ENCODE assay signal across 9 cellular contexts in the genomic region with DNA sequence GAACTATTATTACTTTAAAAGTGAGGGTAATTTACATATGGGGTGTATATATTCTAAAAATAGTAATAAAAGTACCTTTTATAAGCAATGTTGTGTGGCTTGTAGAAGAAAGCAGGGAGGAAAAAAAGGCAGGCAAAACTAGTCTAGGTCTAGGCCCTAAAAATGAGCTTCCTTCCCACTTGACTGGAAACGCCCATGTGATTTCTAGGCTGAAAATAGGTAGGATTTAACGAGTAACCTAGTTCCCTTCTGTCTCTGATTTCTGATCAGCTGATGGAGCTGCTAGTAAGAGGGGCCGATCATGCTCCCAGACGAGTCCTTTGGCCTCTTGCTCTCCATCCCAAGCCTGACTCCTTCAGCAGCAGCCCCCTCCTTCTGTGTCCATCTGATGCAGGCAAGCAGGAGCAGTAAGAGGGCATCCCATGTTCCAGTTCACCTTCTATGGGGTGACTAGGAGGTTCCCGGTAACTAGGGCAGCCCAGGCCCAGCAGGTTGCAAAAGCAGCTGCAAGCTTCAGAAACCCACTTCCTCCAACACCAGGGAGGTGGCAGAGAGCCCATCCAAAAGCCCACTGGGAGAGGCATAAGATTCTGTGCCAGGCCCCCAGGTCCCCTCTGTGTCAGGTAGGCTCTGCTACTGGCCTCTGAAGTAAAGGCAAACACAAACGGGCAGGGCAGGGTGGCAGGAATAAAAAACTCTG. TPM values are rescaled to one million over a fixed set of nuclear protein-coding genes. Genes with fewer than 3 reads are reported as not detected.
DNase-seq lines count a peak whose midpoint lies in the region; ATAC-seq and TF ChIP-seq lines count a peak whose summit lies in the region.
"Had no signal": no experiment of that assay in that cellular context is flagged by ENCODE, and none has a peak within 500 bp of the region (broad histone marks: within the 10 kb centered on the region; RNA-seq: fewer than 3 reads in every experiment).

No MANE protein-coding gene starts in this region.

- H3K9ac ChIP-seq in KMS-11 = no peak overlapping the region

- peak in 1 of 5 donors; percentile 8 for DNase-seq in CD4-positive, alpha-beta memory T cell
- DNase-seq in natural killer cell treated with Interleukin-12 subunit alpha and Interleukin-12 subunit beta and Interleukin-15 and Interleukin-18, amount 100 ng/mL, for 72 hours (ENCODE audit: low spot score) = no peak
- no peak for DNase-seq in stimulated activated naive CD4-positive, alpha-beta T cell (lab: John Stamatoyannopoulos, UW)
- DNase-seq in left colon (no peak), DMS79 treated with DMSO at 0.1 percent for 48 hours (lab: John Stamatoyannopoulos, UW) (no peak)
- DNase-seq: foreskin melanocyte, kidney glomerular epithelial cell had no signal

- H3K4me3 ChIP-seq in CD4-positive, alpha-beta memory T cell (ENCODE audit: low read length in 2 of 2) = peak overlapping the region in 1 of 2 donors; percentile 26
- H3K4me3 ChIP-seq in KMS-11 (IDR thresholded peaks at IDR 0.05; ENCODE audit: insufficient read depth, low read depth, low read length) = no peak overlapping the region

- H3K9me3 Mint-ChIP-seq in CD4-positive, alpha-beta memory T cell = no peaks in the 10 kb centered on the region
- H3K9me3 Mint-ChIP-seq in activated naive CD4-positive, alpha-beta T cell treated with anti-CD3 and anti-CD28 coated beads, Interleukin-2, amount 50 U/mL, for 24 hours = no peaks in the 10 kb centered on the region
- H3K9me3 Mint-ChIP-seq in natural killer cell treated with Interleukin-12 subunit alpha and Interleukin-12 subunit beta and Interleukin-15 and Interleukin-18, amount 100 ng/mL, for 72 hours = no peaks in the 10 kb centered on the region

- no peak overlapping the region for H3K27ac ChIP-seq in CD4-positive, alpha-beta memory T cell (ENCODE audit: low read depth, low read length)
- peak overlapping the region; percentile 49 for H3K27ac ChIP-seq in KMS-11

- peaks cover 47 to 78% (median 63%) of the 10 kb centered on the region in 4 donors for H3K4me1 Mint-ChIP-seq in CD4-positive, alpha-beta memory T cell
- peaks cover 78% of the 10 kb centered on the region for H3K4me1 Mint-ChIP-seq in activated naive CD4-positive, alpha-beta T cell treated with anti-CD3 and anti-CD28 coated beads, Interleukin-2, amount 50 U/mL, for 24 hours
- peaks cover 74 to 82% of the 10 kb centered on the region in 2 donors for H3K4me1 Mint-ChIP-seq in natural killer cell treated with Interleukin-12 subunit alpha and Interleukin-12 subunit beta and Interleukin-15 and Interleukin-18, amount 100 ng/mL, for 72 hours (ENCODE audit: low read depth in 2 of 2)

- POLR2A ChIA-PET in CD4-positive, alpha-beta memory T cell (lab: Charles Lee; ENCODE audit: partially characterized antibody) = interaction anchor here (0.8 to 3.6 kb wide), 13 partner anchors 8 to 111 kb away, joined by 3 to 23 read pairs (median 5); partner anchors contain the start of genes TBC1D20 and TRIB3

- intact Hi-C loops in CD4-positive, alpha-beta memory T cell (cut with micrococcal nuclease) = loop anchor here (1.0 to 5.0 kb wide), 5 partner anchors 24 to 83 kb away; partner anchors contain the start of genes RBCK1, TBC1D20 and TRIB3
- intact Hi-C loops in left colon (cut with DNase I, micrococcal nuclease) = no loop called here

- peaks cover 25% of the 10 kb centered on the region for H3K36me3 ChIP-seq in CD4-positive, alpha-beta memory T cell (ENCODE audit: insufficient read depth, low read length)
- H3K36me3 ChIP-seq in KMS-11 (ENCODE audit: insufficient read depth) = 0 out of 2 replicates have a peak, but pooled peaks cover 5% of the 10 kb centered on the region

- no peaks in the 10 kb centered on the region for H3K27me3 ChIP-seq in CD4-positive, alpha-beta memory T cell (ENCODE audit: insufficient read depth, low read length)
- H3K27me3 ChIP-seq in KMS-11 (ENCODE audit: insufficient read depth, low read depth) = no peaks in the 10 kb centered on the region

- H3K4me3 Mint-ChIP-seq in CD4-positive, alpha-beta memory T cell = peak overlapping the region; percentile 73 to 86 (median 82)
- peak overlapping the region; percentile 88 for H3K4me3 Mint-ChIP-seq in activated naive CD4-positive, alpha-beta T cell treated with anti-CD3 and anti-CD28 coated beads, Interleukin-2, amount 50 U/mL, for 24 hours
- H3K4me3 Mint-ChIP-seq in natural killer cell treated with Interleukin-12 subunit alpha and Interleukin-12 subunit beta and Interleukin-15 and Interleukin-18, amount 100 ng/mL, for 72 hours = peak overlapping the region; percentile 82

- no peak for TF ChIP-seq CTCF in KMS-11 (conservative IDR thresholded peaks at IDR 0.05; ENCODE audit: low read depth, low read length)

- no peak overlapping the region for H2AFZ ChIP-seq in KMS-11 (ENCODE audit: low read depth)

- H3K27me3 Mint-ChIP-seq in CD4-positive, alpha-beta memory T cell = no peaks in the 10 kb centered on the region
- no peaks in the 10 kb centered on the region for H3K27me3 Mint-ChIP-seq in activated naive CD4-positive, alpha-beta T cell treated with anti-CD3 and anti-CD28 coated beads, Interleukin-2, amount 50 U/mL, for 24 hours
- no peaks in the 10 kb centered on the region for H3K27me3 Mint-ChIP-seq in natural killer cell treated with Interleukin-12 subunit alpha and Interleukin-12 subunit beta and Interleukin-15 and Interleukin-18, amount 100 ng/mL, for 72 hours

- H3K36me3 Mint-ChIP-seq in CD4-positive, alpha-beta memory T cell = peaks cover 33 to 58% of the 10 kb centered on the region in 2 donors
- peaks cover 38% of the 10 kb centered on the region for H3K36me3 Mint-ChIP-seq in activated naive CD4-positive, alpha-beta T cell treated with anti-CD3 and anti-CD28 coated beads, Interleukin-2, amount 50 U/mL, for 24 hours
- H3K36me3 Mint-ChIP-seq in natural killer cell treated with Interleukin-12 subunit alpha and Interleukin-12 subunit beta and Interleukin-15 and Interleukin-18, amount 100 ng/mL, for 72 hours = peaks cover 33% of the 10 kb centered on the region

- H3K4me1 ChIP-seq in CD4-positive, alpha-beta memory T cell (ENCODE audit: insufficient read depth, low read length) = peaks cover 61% of the 10 kb centered on the region
- H3K4me1 ChIP-seq in KMS-11 (ENCODE audit: low read depth, poor library complexity, severe bottlenecking) = peaks cover 50% of the 10 kb centered on the region

- H3K9me3 ChIP-seq in CD4-positive, alpha-beta memory T cell (ENCODE audit: control insufficient read depth in 1 of 2, low read length in 2 of 2) = no peaks in the 10 kb centered on the region

- ATAC-seq in natural killer cell treated with Interleukin-12 subunit alpha and Interleukin-12 subunit beta and Interleukin-15 and Interleukin-18, amount 100 ng/mL, for 72 hours = peak; percentile 8 to 37
- no peak for ATAC-seq in left colon

- CTCF ChIA-PET in CD4-positive, alpha-beta memory T cell (lab: Charles Lee; ENCODE audit: partially characterized antibody) = interaction anchor here (0.6 to 1.7 kb wide), 7 partner anchors 31 to 84 kb away, joined by 3 to 7 read pairs (median 3); no protein-coding TSS in a partner anchor

- H3K79me2 ChIP-seq in KMS-11 (ENCODE audit: insufficient read depth, low read depth) = no peaks in the 10 kb centered on the region; the same call in 1 of the 2 replicates

- H3K4me2 ChIP-seq in KMS-11 = peak overlapping the region; percentile 84

- H3K27ac Mint-ChIP-seq in CD4-positive, alpha-beta memory T cell = peak overlapping the region in 5 of 7 donors; percentile 54 to 91 (median 87)
- H3K27ac Mint-ChIP-seq in activated naive CD4-positive, alpha-beta T cell treated with anti-CD3 and anti-CD28 coated beads, Interleukin-2, amount 50 U/mL, for 24 hours = peak overlapping the region; percentile 55
- peak overlapping the region; percentile 95 to 96 for H3K27ac Mint-ChIP-seq in natural killer cell treated with Interleukin-12 subunit alpha and Interleukin-12 subunit beta and Interleukin-15 and Interleukin-18, amount 100 ng/mL, for 72 hours

- H4K20me1 ChIP-seq in KMS-11 (ENCODE audit: insufficient read depth) = no peaks in the 10 kb centered on the region

RNA-seq across cellular contexts. Expression of gene TBC1D20, which starts 24.4 kb away (rescaled TPM):
- total RNA-seq in CD4-positive, alpha-beta memory T cell = 10 to 100 TPM; 42.1 to 42.9 TPM
- 10 to 100 TPM; 19.3 to 22.8 TPM for polyA plus RNA-seq in CD4-positive, alpha-beta memory T cell
- total RNA-seq in natural killer cell treated with Interleukin-12 subunit alpha and Interleukin-12 subunit beta and Interleukin-15 and Interleukin-18, amount 100 ng/mL, for 72 hours = 10 to 100 TPM; 46.4 to 56.8 TPM
- total RNA-seq in left colon = 10 to 100 TPM; 29.0 to 32.3 TPM

RNA-seq across cellular contexts. Expression of gene RBCK1, which starts 29.8 kb away (rescaled TPM):
- 100 to 1,000 TPM; 109 to 118 TPM for total RNA-seq in CD4-positive, alpha-beta memory T cell
- polyA plus RNA-seq in CD4-positive, alpha-beta memory T cell = 10 to 100 TPM; 75.2 to 84.4 TPM
- 100 to 1,000 TPM; 157 to 159 TPM for total RNA-seq in natural killer cell treated with Interleukin-12 subunit alpha and Interleukin-12 subunit beta and Interleukin-15 and Interleukin-18, amount 100 ng/mL, for 72 hours
- 100 to 1,000 TPM; 103 to 134 TPM for total RNA-seq in left colon

RNA-seq across cellular contexts. Expression of gene TRIB3, which starts 57.4 kb away (rescaled TPM):
- total RNA-seq in CD4-positive, alpha-beta memory T cell = 1 to 10 TPM; 7.2 to 8.1 TPM
- 10 to 100 TPM in 1 of 2 donors, 1 to 10 TPM in 1; 8.7 to 12.4 TPM for polyA plus RNA-seq in CD4-positive, alpha-beta memory T cell
- 10 to 100 TPM; 18.0 to 21.6 TPM for total RNA-seq in natural killer cell treated with Interleukin-12 subunit alpha and Interleukin-12 subunit beta and Interleukin-15 and Interleukin-18, amount 100 ng/mL, for 72 hours
- total RNA-seq in left colon = 10 to 100 TPM in 1 of 2 donors, 1 to 10 TPM in 1; 6.4 to 16.7 TPM
